25 cellular contexts compared by ENCODE assay signal in the genomic region with DNA sequence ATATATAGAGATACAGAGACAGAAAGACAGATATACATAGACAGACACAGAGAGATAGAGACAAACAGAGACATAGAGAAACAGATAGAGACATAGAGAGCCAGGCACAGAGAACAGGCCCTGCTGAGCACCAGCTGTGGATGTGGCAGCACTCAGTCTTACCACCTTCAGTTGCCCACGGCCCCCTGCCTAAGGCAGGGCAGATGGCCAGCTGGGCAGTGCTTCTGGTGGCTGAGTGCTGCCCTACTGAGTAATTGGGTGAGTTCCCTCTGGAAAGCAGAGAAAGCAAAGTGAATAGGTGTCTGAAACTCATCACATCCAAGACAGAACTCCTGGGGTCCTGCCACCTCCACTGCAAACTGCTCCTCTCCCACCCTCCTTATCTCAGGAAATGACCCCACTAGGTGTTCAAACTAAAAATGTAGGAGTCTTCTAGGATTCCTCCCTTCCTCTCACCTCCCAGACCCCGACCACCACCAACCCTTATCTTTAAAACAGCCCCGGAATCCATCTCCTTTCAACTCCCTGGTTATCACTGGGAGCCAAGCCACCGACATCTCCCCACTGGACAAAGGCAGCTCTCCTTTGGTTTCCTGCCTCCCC. TPM values are rescaled to one million over a fixed set of nuclear protein-coding genes. Genes with fewer than 3 reads are reported as not detected.
DNase-seq lines count a peak whose midpoint lies in the region; ATAC-seq and TF ChIP-seq lines count a peak whose summit lies in the region.
"Had no signal": no experiment of that assay in that cellular context is flagged by ENCODE, and none has a peak within 500 bp of the region (broad histone marks: within the 10 kb centered on the region; RNA-seq: fewer than 3 reads in every experiment).

No MANE protein-coding gene starts in this region.

- H3K27me3 Mint-ChIP-seq in GM23338 (ENCODE audit: insufficient read depth, low read depth, poor library complexity) = peaks cover 1% of the 10 kb centered on the region
- peaks cover 22% of the 10 kb centered on the region for H3K27me3 Mint-ChIP-seq in activated T-helper 17 cell treated with anti-CD3 and anti-CD28 coated beads, Interleukin-2, amount 50 U/mL, for 72 hours
- H3K27me3 Mint-ChIP-seq in neural progenitor cell (ENCODE audit: insufficient read depth, low read depth) = no peaks in the 10 kb centered on the region
- peaks cover 24% of the 10 kb centered on the region for H3K27me3 Mint-ChIP-seq in HFFc6 (ENCODE audit: insufficient read depth)

- no peak overlapping the region for H3K9ac ChIP-seq in neural progenitor cell
- H3K9ac ChIP-seq: BLaER1 treated with 17β-estradiol and CSF1 and Interleukin-3, amounts not matched to agents 10 nM and 100 nM had no signal

- H3K27ac Mint-ChIP-seq in GM23338 = 0 out of 2 replicates have a peak overlapping the region, but pooled peaks have one; percentile 29
- no peak overlapping the region for H3K27ac Mint-ChIP-seq in activated T-helper 17 cell treated with anti-CD3 and anti-CD28 coated beads, Interleukin-2, amount 50 U/mL, for 72 hours
- H3K27ac Mint-ChIP-seq in neural progenitor cell = peak overlapping the region; percentile 18
- H3K27ac Mint-ChIP-seq in HFFc6 = no peak overlapping the region
- H3K27ac Mint-ChIP-seq: CD8-positive, alpha-beta T cell had no signal

- H3K36me3 Mint-ChIP-seq in GM23338 (ENCODE audit: low read depth) (peaks cover 11% of the 10 kb centered on the region), neural progenitor cell (no peaks in the 10 kb centered on the region), HFFc6 (ENCODE audit: low read depth) (no peaks in the 10 kb centered on the region)
- no peaks in the 10 kb centered on the region for H3K36me3 Mint-ChIP-seq in activated T-helper 17 cell treated with anti-CD3 and anti-CD28 coated beads, Interleukin-2, amount 50 U/mL, for 72 hours (ENCODE audit: low read depth)
- H3K36me3 Mint-ChIP-seq: CD8-positive, alpha-beta T cell had no signal

- H3K4me2 ChIP-seq in GM23338 (no peak overlapping the region), neural progenitor cell (peak overlapping the region; percentile 47)
- H3K4me2 ChIP-seq: BLaER1 treated with 17β-estradiol and CSF1 and Interleukin-3, amounts not matched to agents 10 nM and 100 nM had no signal

- TF ChIP-seq CTCF in GM23338 (conservative IDR thresholded peaks at IDR 0.05; ENCODE audit: low read depth in 2 of 2) (no peak), neural progenitor cell (IDR thresholded peaks at IDR 0.05) (no peak), HFFc6 (IDR thresholded peaks at IDR 0.05) (no peak)

- H3K9me3 Mint-ChIP-seq in GM23338 (no peaks in the 10 kb centered on the region), neural progenitor cell (no peaks in the 10 kb centered on the region), HFFc6 (no peaks in the 10 kb centered on the region)
- H3K9me3 Mint-ChIP-seq in activated T-helper 17 cell treated with anti-CD3 and anti-CD28 coated beads, Interleukin-2, amount 50 U/mL, for 72 hours = no peaks in the 10 kb centered on the region
- H3K9me3 Mint-ChIP-seq: CD8-positive, alpha-beta T cell had no signal

- H3K27ac ChIP-seq in GM23338 (ENCODE audit: low read depth) (no peak overlapping the region), neural progenitor cell (peak overlapping the region; percentile 20)
- H3K27ac ChIP-seq: BLaER1 treated with 17β-estradiol and CSF1 and Interleukin-3, amounts not matched to agents 10 nM and 100 nM; HL-60; SJSA1 had no signal

- H3K79me2 ChIP-seq in GM23338 (replicated peaks; ENCODE audit: insufficient read depth) (peaks cover 73% of the 10 kb centered on the region), neural progenitor cell (ENCODE audit: low read depth) (no peaks in the 10 kb centered on the region)

- H2AFZ ChIP-seq in GM23338 (no peak overlapping the region), neural progenitor cell (replicated peaks) (no peak overlapping the region)

- H3K4me1 Mint-ChIP-seq in GM23338 (peaks cover 32% of the 10 kb centered on the region), neural progenitor cell (peaks cover 8% of the 10 kb centered on the region), HFFc6 (ENCODE audit: low read depth) (no peaks in the 10 kb centered on the region)
- H3K4me1 Mint-ChIP-seq in activated T-helper 17 cell treated with anti-CD3 and anti-CD28 coated beads, Interleukin-2, amount 50 U/mL, for 72 hours = no peaks in the 10 kb centered on the region

- no peaks in the 10 kb centered on the region for H3K9me2 ChIP-seq in GM23338 (ENCODE audit: insufficient read depth)

- H4K20me1 ChIP-seq in GM23338 (replicated peaks; ENCODE audit: insufficient read depth) (peaks cover 73% of the 10 kb centered on the region), neural progenitor cell (ENCODE audit: low read depth) (no peaks in the 10 kb centered on the region)
- H4K20me1 ChIP-seq: BLaER1 treated with 17β-estradiol and CSF1 and Interleukin-3, amounts not matched to agents 10 nM and 100 nM had no signal

- H3K36me3 ChIP-seq in GM23338 (ENCODE audit: insufficient read depth) (peaks cover 6% of the 10 kb centered on the region), neural progenitor cell (no peaks in the 10 kb centered on the region)
- H3K36me3 ChIP-seq: BLaER1 treated with 17β-estradiol and CSF1 and Interleukin-3, amounts not matched to agents 10 nM and 100 nM; SJSA1 had no signal

- DNase-seq in NCI-H146 (lab: John Stamatoyannopoulos, UW) = peak; percentile 56
- no peak for DNase-seq in NCI-H146 treated with DMSO at 0.1 percent for 48 hours (lab: John Stamatoyannopoulos, UW; ENCODE audit: unreplicated experiment)
- no peak for DNase-seq in GM23338 (ENCODE audit: low spot score)
- no peak for DNase-seq in neural progenitor cell (ENCODE audit: low spot score)
- DNase-seq in HFFc6 = no peak
- no peak for DNase-seq in amygdala (lab: John Stamatoyannopoulos, UW)
- DNase-seq: 8988T; CD8-positive, alpha-beta T cell; DMS53; EL; KBM-7; NCI-H1092 treated with DMSO at 0.1 percent for 48 hours; NCI-H1694; NCI-H2081; NCI-H2171; NCI-H345; NCI-H82; OCI-M1 had no signal

- no peak overlapping the region for H3K4me3 ChIP-seq in GM23338
- no peak overlapping the region for H3K4me3 ChIP-seq in neural progenitor cell
- H3K4me3 ChIP-seq: BLaER1 treated with 17β-estradiol and CSF1 and Interleukin-3, amounts not matched to agents 10 nM and 100 nM; SJSA1 had no signal

- no peak; the same call in 2 of the 3 replicates for ATAC-seq in GM23338
- peak; percentile 19 for ATAC-seq in activated T-helper 17 cell treated with anti-CD3 and anti-CD28 coated beads, Interleukin-2, amount 50 U/mL, for 72 hours (replicated peaks)
- no peak for ATAC-seq in GM18520 (IDR thresholded peaks at IDR 0.05; ENCODE audit: unreplicated experiment)
- ATAC-seq: CD8-positive, alpha-beta T cell; Right ventricle myocardium inferior had no signal

- H3K4me1 ChIP-seq in GM23338 (ENCODE audit: insufficient read depth) = peaks cover 20% of the 10 kb centered on the region
- peaks cover 14% of the 10 kb centered on the region for H3K4me1 ChIP-seq in neural progenitor cell
- H3K4me1 ChIP-seq: SJSA1 had no signal

- H3F3A ChIP-seq in GM23338 (replicated peaks; ENCODE audit: low read depth) = no peaks in the 10 kb centered on the region
- H3F3A ChIP-seq in neural progenitor cell (ENCODE audit: low read depth) = peaks cover 7% of the 10 kb centered on the region

- no peaks in the 10 kb centered on the region for H3K27me3 ChIP-seq in GM23338 (ENCODE audit: insufficient read depth)
- no peaks in the 10 kb centered on the region for H3K27me3 ChIP-seq in neural progenitor cell
- H3K27me3 ChIP-seq: BLaER1 treated with 17β-estradiol and CSF1 and Interleukin-3, amounts not matched to agents 10 nM and 100 nM had no signal

- no peak overlapping the region for H3K4me3 Mint-ChIP-seq in GM23338
- no peak overlapping the region for H3K4me3 Mint-ChIP-seq in activated T-helper 17 cell treated with anti-CD3 and anti-CD28 coated beads, Interleukin-2, amount 50 U/mL, for 72 hours
- H3K4me3 Mint-ChIP-seq in neural progenitor cell = peak overlapping the region; percentile 19
- no peak overlapping the region for H3K4me3 Mint-ChIP-seq in HFFc6
- H3K4me3 Mint-ChIP-seq: CD8-positive, alpha-beta T cell had no signal

- H3K9me3 ChIP-seq in neural progenitor cell (ENCODE audit: low read depth) = no peaks in the 10 kb centered on the region
- H3K9me3 ChIP-seq: BLaER1 treated with 17β-estradiol and CSF1 and Interleukin-3, amounts not matched to agents 10 nM and 100 nM; SJSA1 had no signal

TF ChIP-seq in GM23338, 12 proteins besides CTCF, POLR2A, EP300 and RAD21 (continues in another document):
- TF ChIP-seq NANOG (IDR thresholded peaks at IDR 0.05; ENCODE audit: borderline replicate concordance) (no peak), CREB1 (CRISPR knock-in tag; IDR thresholded peaks at IDR 0.05; ENCODE audit: low read depth) (no peak)
- TF ChIP-seq, protein P1, sequence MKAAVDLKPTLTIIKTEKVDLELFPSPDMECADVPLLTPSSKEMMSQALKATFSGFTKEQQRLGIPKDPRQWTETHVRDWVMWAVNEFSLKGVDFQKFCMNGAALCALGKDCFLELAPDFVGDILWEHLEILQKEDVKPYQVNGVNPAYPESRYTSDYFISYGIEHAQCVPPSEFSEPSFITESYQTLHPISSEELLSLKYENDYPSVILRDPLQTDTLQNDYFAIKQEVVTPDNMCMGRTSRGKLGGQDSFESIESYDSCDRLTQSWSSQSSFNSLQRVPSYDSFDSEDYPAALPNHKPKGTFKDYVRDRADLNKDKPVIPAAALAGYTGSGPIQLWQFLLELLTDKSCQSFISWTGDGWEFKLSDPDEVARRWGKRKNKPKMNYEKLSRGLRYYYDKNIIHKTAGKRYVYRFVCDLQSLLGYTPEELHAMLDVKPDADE (IDR thresholded peaks at IDR 0.05) = no peak

RNA-seq across cellular contexts. Expression of a gene that starts 27.2 kb away (rescaled TPM):
- 13.8 and 32.5 TPM in 2 replicates for total RNA-seq in GM23338 (2014; rRNA removed; shearing (Covaris generic))
- 13.8 and 19.2 TPM in 2 replicates for polyA plus RNA-seq in GM23338 (2016; fragmentation: Nextera tagmentation; extraction: Ambion mirVana)
- not detected for total RNA-seq in activated T-helper 17 cell treated with anti-CD3 and anti-CD28 coated beads, Interleukin-2, amount 50 U/mL, for 72 hours
- total RNA-seq in neural progenitor cell (ENCODE audit: low replicate concordance) = 3.1 and 4.0 TPM in 2 replicates
- under 1 TPM in 4 of 6 experiments, not detected in 2; 0.06 to 0.30 (median 0.12) TPM for total RNA-seq in HFFc6 (2021; fragmentation: NEBNext Ultra II Directional; extraction: Animal tissue kit (Norgen Biotek cat#: 25700))
- total RNA-seq: CD8-positive, alpha-beta T cell; HT-29; Right ventricle myocardium inferior; SJSA1 had no signal

Comparison
In these comparisons a context has a peak if more than half of its experiments do, and no peak if none do; other contexts are left out.
1. H3K27ac Mint-ChIP-seq: peak in GM23338 (single experiment) and neural progenitor cell (single experiment); none in activated T-helper 17 cell treated with anti-CD3 and anti-CD28 coated beads, Interleukin-2, amount 50 U/mL, for 72 hours (single experiment) and HFFc6 (single experiment).